ENCODE assay signal across 8 cellular contexts in the genomic region with DNA sequence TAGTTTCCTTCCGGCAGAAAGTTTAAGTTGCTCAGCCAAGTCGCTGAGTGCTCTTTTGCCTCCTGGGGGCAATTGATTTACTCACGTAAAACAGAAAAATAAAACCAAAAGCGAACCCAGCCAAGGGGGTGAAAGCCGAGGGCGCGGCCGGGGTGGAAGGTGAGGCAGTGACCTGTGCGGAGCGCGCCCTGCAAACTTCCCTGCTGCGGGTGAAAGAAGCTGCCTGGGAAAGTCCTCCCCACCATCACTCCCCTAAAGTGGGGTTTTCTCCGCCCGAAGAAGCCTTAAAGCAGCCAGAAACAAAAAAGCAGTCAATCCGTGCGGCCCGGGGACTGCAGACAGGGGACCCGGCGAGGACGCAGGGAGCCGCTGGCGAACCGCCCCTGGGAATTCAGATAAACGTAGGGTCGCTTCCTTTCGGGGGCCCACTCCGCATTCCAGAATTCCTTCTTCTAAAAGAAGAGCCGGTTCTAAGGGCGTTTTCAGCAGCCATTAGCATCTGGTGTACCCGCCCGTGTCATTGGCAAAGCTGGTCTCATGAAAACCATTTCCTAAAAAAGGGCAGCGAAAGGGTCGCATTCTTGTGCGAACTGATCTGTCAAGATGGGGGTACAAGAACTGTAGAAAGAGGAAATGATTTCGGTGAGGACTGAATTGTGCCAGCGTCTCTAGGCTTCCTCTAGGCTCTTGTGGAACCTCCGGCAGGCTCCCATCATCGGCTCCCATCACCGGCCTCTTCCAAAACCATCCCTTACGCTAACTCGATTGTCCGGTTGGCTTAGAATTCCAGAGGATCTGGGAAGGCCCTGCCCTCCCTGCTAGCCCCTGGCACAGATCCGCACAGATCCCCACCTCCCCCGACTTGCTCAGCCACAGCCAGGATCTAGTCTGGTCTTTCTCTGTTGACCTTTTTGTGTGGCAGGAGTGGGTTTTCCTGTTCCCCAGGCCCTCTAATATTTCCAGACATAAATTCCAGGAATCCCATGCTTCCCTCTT. TPM values are rescaled to one million over a fixed set of nuclear protein-coding genes. Genes with fewer than 3 reads are reported as not detected.
DNase-seq lines count a peak whose midpoint lies in the region; ATAC-seq and TF ChIP-seq lines count a peak whose summit lies in the region.

No MANE protein-coding gene starts in this region.

- TF ChIP-seq CTCF in astrocyte of the spinal cord (IDR thresholded peaks at IDR 0.05; ENCODE audit: low read depth, low read length) = no peak
- TF ChIP-seq CTCF in spleen (IDR thresholded peaks at IDR 0.05 in 8 of 11, conservative IDR thresholded peaks at IDR 0.05 in 3 of 11) = no peak

- H3K27ac Mint-ChIP-seq in immature natural killer cell = peak overlapping the region in 5 of 6 donors; percentile 28 to 76 (median 60)

- peak overlapping the region; percentile 56; the same call in 1 of the 2 replicates for H3K9ac ChIP-seq in HUES64 (ENCODE audit: low read depth, low read length)

- H3K4me3 Mint-ChIP-seq in immature natural killer cell = peak overlapping the region; percentile 81 to 94 (median 88)

- no peak overlapping the region for H3K27ac ChIP-seq in HUES64 (ENCODE audit: low read depth, low read length)
- H3K27ac ChIP-seq in spleen = peak overlapping the region; percentile 78 to 97 (median 91)

- DNase-seq in CD1c-positive myeloid dendritic cell (ENCODE audit: extremely low spot score) (peak; percentile 70), astrocyte of the spinal cord (ENCODE audit: low read depth, low spot score) (no peak), immature natural killer cell (peak in 2 of 3 donors; percentile 17 to 22), spleen (peak; percentile 87), NCI-H226 (no peak), SK-N-DZ (ENCODE audit: low spot score) (no peak)

- H3K27me3 ChIP-seq in HUES64 (ENCODE audit: insufficient read depth, low read length) (peaks cover 58% of the 10 kb centered on the region), spleen (replicated peaks in 1 of 7) (peaks cover 0 to 37% (median 0%) of the 10 kb centered on the region in 7 donors)

- intact Hi-C loops in spleen (cut with DNase I; ENCODE audit: low total_unique reads) = no loop called here

- H3K4me1 Mint-ChIP-seq in immature natural killer cell = peaks cover 39 to 50% of the 10 kb centered on the region in 2 donors

- ATAC-seq in GM18520 (IDR thresholded peaks at IDR 0.05; ENCODE audit: unreplicated experiment) = no peak

- 6% methylated on average over 44 of the region's 44 CpGs for WGBS in HUES64
- 9 to 12% (median 10%) methylated on average over 34 to 44 of the region's 44 CpGs for WGBS in spleen, 5 donors

- H3K27me3 Mint-ChIP-seq in immature natural killer cell (ENCODE audit: low read depth in 3 of 3) = peaks cover 21 to 48% (median 39%) of the 10 kb centered on the region in 3 donors

- H3K4me3 ChIP-seq in HUES64 (ENCODE audit: low read length) (peak overlapping the region; percentile 70), astrocyte of the spinal cord (ENCODE audit: low read depth, low read length) (peak overlapping the region; percentile 78), spleen (peak overlapping the region; percentile 58 to 75 (median 66))

- H3K9me3 ChIP-seq in HUES64 (ENCODE audit: insufficient read depth, low read depth, low read length) (no peaks in the 10 kb centered on the region), spleen (no peaks in the 10 kb centered on the region)

- H3K4me1 ChIP-seq in HUES64 (ENCODE audit: insufficient read depth, low read length) (peaks cover 22% of the 10 kb centered on the region), spleen (peaks cover 14 to 92% (median 53%) of the 10 kb centered on the region in 6 donors)

- no peak for TF ChIP-seq POLR2A in spleen (IDR thresholded peaks at IDR 0.05)

- in situ Hi-C loops in astrocyte of the spinal cord (cut with HindIII; ENCODE audit: low sequenced_read_pairs) = no loop called here

- H3K36me3 ChIP-seq in HUES64 (ENCODE audit: insufficient read depth, low read length) (no peaks in the 10 kb centered on the region), spleen (no peaks in the 10 kb centered on the region)

- no peaks in the 10 kb centered on the region for H3K36me3 Mint-ChIP-seq in immature natural killer cell

- H3K9me3 Mint-ChIP-seq in immature natural killer cell = no peaks in the 10 kb centered on the region

RNA-seq across cellular contexts. Expression of gene RAB31, which starts 1.1 kb away (rescaled TPM):
- 16.7 TPM for polyA plus RNA-seq in HUES64 (2013, experiment 1 of 2)
- 22.8 TPM for polyA plus RNA-seq in HUES64 (2013, experiment 2 of 2)
- polyA plus RNA-seq in immature natural killer cell (10 to 100 TPM in 2 of 3 donors, 1 to 10 TPM in 1; 5.3 to 28.0 (median 19.3) TPM), spleen (10 to 100 TPM; 12.3 to 22.9 (median 15.6) TPM)
- 100 to 1,000 TPM in 1 of 7 donors, 10 to 100 TPM in 6; 51.7 to 112 (median 83.1) TPM for total RNA-seq in spleen
- 0.22 and 0.51 TPM in 2 replicates for polyA plus RNA-seq in SK-N-DZ (2014; cell fraction: cytosol; rRNA removed)
- 2.2 TPM in 1 of 2 replicates, not detected in the other for polyA plus RNA-seq in SK-N-DZ (2014; cell fraction: nucleus; rRNA removed)

Comparison
In these comparisons a context has a peak if more than half of its experiments do, and no peak if none do; other contexts are left out.
1. DNase-seq: peak in CD1c-positive myeloid dendritic cell (single experiment), immature natural killer cell (2 of 3) and spleen (single experiment); none in astrocyte of the spinal cord (single experiment), NCI-H226 (single experiment) and SK-N-DZ (single experiment).
2. Peak in every context shown above with its lines, with median percentiles within 50 percentile points of each other: H3K4me3 ChIP-seq.